28 cellular contexts compared by ENCODE assay signal in the genomic region with DNA sequence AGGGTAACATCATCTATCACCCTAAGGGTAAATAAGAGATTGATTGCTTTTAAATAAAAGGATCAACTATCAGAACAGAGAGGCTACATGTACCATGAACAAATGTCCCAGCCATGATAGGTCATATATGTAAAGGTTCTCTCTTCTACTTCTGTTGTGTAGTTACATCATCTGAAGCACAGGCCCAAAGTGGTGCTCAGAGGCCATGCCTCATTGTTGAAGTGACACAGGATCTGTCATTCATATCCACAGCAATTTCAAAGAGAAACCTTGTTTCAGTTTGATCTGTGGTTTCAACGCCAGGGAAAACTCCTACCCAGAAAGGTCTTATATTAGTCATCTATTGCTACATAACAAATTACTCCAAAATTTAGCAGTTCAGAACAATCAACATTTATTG.
"Had no signal": no experiment of that assay in that cellular context is flagged by ENCODE, and none has a peak within 500 bp of the region (broad histone marks: within the 10 kb centered on the region; RNA-seq: fewer than 3 reads in every experiment).

No MANE protein-coding gene starts in this region.

- H3K27ac Mint-ChIP-seq: activated naive CD8-positive, alpha-beta T cell; nephron; stimulated activated effector memory CD8-positive, alpha-beta T cell treated with anti-CD3 and anti-CD28 coated beads, Interleukin-12 subunit alpha, Interleukin-12 subunit beta, amount 100 ng/mL, for 72 hours; T-helper 1 cell treated with Interleukin-12 subunit alpha and Interleukin-12 subunit beta and Interleukin-4 antibody, amounts not matched to agents 30 μg/mL and 1 μg/mL, for 36 hours had no signal

- FAIRE-seq: endometrium, TTC549 had no signal

- H2AFZ ChIP-seq: hepatocyte had no signal

- H3K27me3 ChIP-seq: gastroesophageal sphincter, hepatocyte, stomach, tibial artery, upper lobe of right lung had no signal

- H3K36me3 ChIP-seq: gastroesophageal sphincter, left ventricle myocardium inferior, right lobe of liver, stomach, tibial artery, upper lobe of right lung had no signal

- H3K9ac ChIP-seq: SK-N-SH had no signal

- H3K4me2 ChIP-seq: hepatocyte, SK-N-SH had no signal

- H3K36me3 Mint-ChIP-seq: stimulated activated effector memory CD8-positive, alpha-beta T cell treated with anti-CD3 and anti-CD28 coated beads, Interleukin-12 subunit alpha, Interleukin-12 subunit beta, amount 100 ng/mL, for 72 hours had no signal

- ATAC-seq: gastroesophageal sphincter; right lobe of liver; stimulated activated effector memory CD8-positive, alpha-beta T cell treated with anti-CD3 and anti-CD28 coated beads, Interleukin-12 subunit alpha, Interleukin-12 subunit beta, amount 100 ng/mL, for 72 hours; upper lobe of right lung had no signal

- H3K27ac ChIP-seq: gastroesophageal sphincter, hepatocyte, left ventricle myocardium inferior, right lobe of liver, stomach, tibial artery, upper lobe of right lung, VCaP had no signal

- H3K4me3 ChIP-seq: gastroesophageal sphincter, hepatocyte, left ventricle myocardium inferior, lung, right lobe of liver, stomach, tibial artery, upper lobe of right lung had no signal

- H3K4me1 ChIP-seq: gastroesophageal sphincter, left ventricle myocardium inferior, right lobe of liver, stomach, tibial artery, upper lobe of right lung had no signal

- H3K9me3 ChIP-seq: gastroesophageal sphincter, left ventricle myocardium inferior, right lobe of liver, SK-N-SH, tibial artery, upper lobe of right lung had no signal

- H3K27me3 Mint-ChIP-seq: activated naive CD8-positive, alpha-beta T cell had no signal

- H3K4me1 Mint-ChIP-seq: central memory CD8-positive, alpha-beta T cell; nephron; stimulated activated effector memory CD8-positive, alpha-beta T cell treated with anti-CD3 and anti-CD28 coated beads, Interleukin-12 subunit alpha, Interleukin-12 subunit beta, amount 100 ng/mL, for 72 hours had no signal

- H3K9me3 Mint-ChIP-seq: activated T-cell treated with anti-CD3 and anti-CD28 coated beads, Interleukin-2, amount 50 U/mL, for 4 hours; central memory CD8-positive, alpha-beta T cell; nephron; stimulated activated effector memory CD8-positive, alpha-beta T cell treated with anti-CD3 and anti-CD28 coated beads, Interleukin-12 subunit alpha, Interleukin-12 subunit beta, amount 100 ng/mL, for 72 hours; T-helper 1 cell treated with Interleukin-12 subunit alpha and Interleukin-12 subunit beta and Interleukin-4 antibody, amounts not matched to agents 30 μg/mL and 1 μg/mL, for 36 hours had no signal

- H3K79me2 ChIP-seq: hepatocyte had no signal

- DNase-seq: activated CD4-positive, CD25-positive, alpha-beta regulatory T cell treated with anti-CD3 and anti-CD28 coated beads, Interleukin-2, amount 50 U/mL, for 72 hours; activated effector memory CD4-positive, alpha-beta T cell treated with Interleukin-2 at 50 U/mL for 16 hours; activated naive CD4-positive, alpha-beta T cell treated with Interleukin-2 at 50 U/mL for 16 hours; activated T-cell treated with anti-CD3 and anti-CD28 coated beads, Interleukin-2, amount 50 U/mL, for 4 hours; dermis blood vessel endothelial cell; effector CD4-positive, alpha-beta T cell; islet precursor cell; left ventricle myocardium inferior; posterior cingulate gyrus; right lobe of liver; SK-N-SH; stimulated activated CD4-positive, alpha-beta T cell treated with anti-CD3 and anti-CD28 coated beads, Interleukin-4, amount 100 ng/mL, for 24 hours; stomach; SW 1271; T-helper 9 cell; tibial artery; upper lobe of right lung had no signal

- H3K4me3 Mint-ChIP-seq: activated naive CD8-positive, alpha-beta T cell; activated T-cell treated with anti-CD3 and anti-CD28 coated beads, Interleukin-2, amount 50 U/mL, for 4 hours; central memory CD8-positive, alpha-beta T cell; nephron; stimulated activated effector memory CD8-positive, alpha-beta T cell treated with anti-CD3 and anti-CD28 coated beads, Interleukin-12 subunit alpha, Interleukin-12 subunit beta, amount 100 ng/mL, for 72 hours; T-helper 1 cell treated with Interleukin-12 subunit alpha and Interleukin-12 subunit beta and Interleukin-4 antibody, amounts not matched to agents 30 μg/mL and 1 μg/mL, for 36 hours had no signal
